In genomic region chr6:70847685-70848084, GRCh38 we compare ENCODE assay signal across 24 cellular contexts.
"Had no signal": no experiment of that assay in that cellular context is flagged by ENCODE, and none has a peak within 500 bp of the region (broad histone marks: within the 10 kb centered on the region; RNA-seq: fewer than 3 reads in every experiment).

No MANE protein-coding gene starts in this region.

- DNase-seq: activated B cell treated with CpG ODN at 0.5 μM for 24 hours; activated CD4-positive, alpha-beta T cell treated with anti-CD3 and anti-CD28 coated beads for 36 hours; activated CD4-positive, alpha-beta T cell treated with anti-CD3 and anti-CD28 coated beads, Interleukin-2, amount 50 U/mL, for 4 hours; activated CD8-positive, alpha-beta memory T cell treated with anti-CD3 and anti-CD28 coated beads for 24 hours; activated CD8-positive, alpha-beta memory T cell treated with anti-CD3 and anti-CD28 coated beads, Interleukin-2, amount 50 U/mL, for 4 hours; activated naive CD4-positive, alpha-beta T cell treated with Interleukin-2 at 50 U/mL for 16 hours; activated naive CD8-positive, alpha-beta T cell treated with anti-CD3 and anti-CD28 coated beads, Interleukin-2, amount 10 ng/mL, durations not matched to agents 7 days and 5 days; activated T-cell treated with anti-CD3 and anti-CD28 coated beads, Interleukin-2, amount 50 U/mL, for 48 hours; amniotic stem cell; cerebellar nuclear complex; endodermal cell; heart left ventricle; islet precursor cell; left cardiac atrium; mesendoderm; mucosa of descending colon; retina; sigmoid colon; stimulated activated CD4-positive, alpha-beta T cell treated with anti-CD3 and anti-CD28 coated beads, Interleukin-15, amount 100 ng/mL, for 24 hours; stimulated activated naive CD4-positive, alpha-beta T cell; testis had no signal

- H3K4me3 Mint-ChIP-seq: activated B cell treated with CpG ODN at 0.5 μM for 24 hours; activated CD4-positive, alpha-beta T cell treated with anti-CD3 and anti-CD28 coated beads for 36 hours; activated naive CD8-positive, alpha-beta T cell treated with anti-CD3 and anti-CD28 coated beads, Interleukin-2, amount 10 ng/mL, durations not matched to agents 7 days and 5 days; endodermal cell; type B pancreatic cell had no signal

- H3K4me1 Mint-ChIP-seq: activated naive CD8-positive, alpha-beta T cell treated with anti-CD3 and anti-CD28 coated beads, Interleukin-2, amount 10 ng/mL, durations not matched to agents 7 days and 5 days; endodermal cell had no signal

- H3K27ac Mint-ChIP-seq: activated B cell treated with CpG ODN at 0.5 μM for 24 hours; activated CD4-positive, alpha-beta T cell treated with anti-CD3 and anti-CD28 coated beads for 36 hours; activated naive CD8-positive, alpha-beta T cell treated with anti-CD3 and anti-CD28 coated beads, Interleukin-2, amount 10 ng/mL, durations not matched to agents 7 days and 5 days; endodermal cell; progenitor cell of endocrine pancreas; type B pancreatic cell had no signal

- H3K9me3 Mint-ChIP-seq: activated B cell treated with CpG ODN at 0.5 μM for 24 hours; activated naive CD8-positive, alpha-beta T cell treated with anti-CD3 and anti-CD28 coated beads, Interleukin-2, amount 10 ng/mL, durations not matched to agents 7 days and 5 days; endodermal cell; type B pancreatic cell had no signal

- ATAC-seq: activated CD4-positive, alpha-beta T cell treated with anti-CD3 and anti-CD28 coated beads for 36 hours; gastroesophageal sphincter; heart left ventricle; left cardiac atrium; mucosa of descending colon had no signal

- H3K27me3 Mint-ChIP-seq: activated B cell treated with CpG ODN at 0.5 μM for 24 hours; activated CD4-positive, alpha-beta T cell treated with anti-CD3 and anti-CD28 coated beads for 36 hours; activated naive CD8-positive, alpha-beta T cell treated with anti-CD3 and anti-CD28 coated beads, Interleukin-2, amount 10 ng/mL, durations not matched to agents 7 days and 5 days; progenitor cell of endocrine pancreas; type B pancreatic cell had no signal
